15 cellular contexts compared by ENCODE assay signal in the genomic region with DNA sequence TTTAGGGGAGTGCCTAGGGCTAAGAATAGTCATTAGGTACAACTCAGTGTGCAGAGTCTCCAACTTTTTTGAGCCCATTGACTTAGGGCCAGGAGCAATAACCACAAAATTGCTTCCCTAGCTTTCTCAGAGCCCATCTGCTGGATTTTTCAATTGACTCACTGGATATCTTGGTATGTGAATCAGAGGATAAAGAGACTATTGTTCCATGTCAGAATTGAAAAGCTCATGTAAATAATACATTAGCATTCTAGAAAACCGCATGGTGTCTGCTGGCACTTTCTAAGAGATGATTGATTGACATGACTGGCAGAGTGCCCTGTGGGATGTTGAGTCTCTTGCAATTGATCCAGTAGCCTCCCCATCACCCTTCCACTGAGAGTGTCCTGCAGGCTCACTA.
A peak's percentile ranks its signal among the peaks of the same experiment; 100 is the strongest.
DNase-seq lines count a peak whose midpoint lies in the region; ATAC-seq, FAIRE-seq and TF ChIP-seq lines count a peak whose summit lies in the region.
"Had no signal": no experiment of that assay in that cellular context is flagged by ENCODE, and none has a peak within 500 bp of the region (broad histone marks: within the 10 kb centered on the region; RNA-seq: fewer than 3 reads in every experiment).

No MANE protein-coding gene starts in this region.

- H3K4me3 ChIP-seq in HepG2 (replicated peaks in 1 of 3; ENCODE audit: insufficient read depth in 1 of 3, low read depth in 2 of 3, low read length in 3 of 3): no peak overlapping the region
- H3K4me3 ChIP-seq in right lobe of liver: no peak overlapping the region
- no peak overlapping the region for H3K4me3 ChIP-seq in fibroblast of mammary gland (ENCODE audit: control insufficient read depth, low read depth, low read length)
- H3K4me3 ChIP-seq: heart left ventricle, smooth muscle cell had no signal

- H2BK120ac ChIP-seq in H9 (ENCODE audit: low read depth, low read length, poor library complexity, severe bottlenecking): no peak overlapping the region

- no peak overlapping the region for H3K56ac ChIP-seq in H9 (ENCODE audit: insufficient read length, low read depth, low read length)

- in situ Hi-C loops in HepG2 (cut with HindIII; ENCODE audit: extremely low pct_ligation_motif_present, low pct_unique_long_range_greater_than_20kb): no loop called here

- H3K23me2 ChIP-seq in H9 (ENCODE audit: insufficient read length, low read depth, low read length, poor library complexity, severe bottlenecking): no peaks in the 10 kb centered on the region

- H3K36me3 Mint-ChIP-seq in H9 (ENCODE audit: insufficient read depth in 1 of 3, low read depth in 3 of 3) (peaks cover 2 to 10% (median 7%) of the 10 kb centered on the region in 3 experiments; a peak in 6 of 7 replicates), natural killer cell (peaks cover 10% of the 10 kb centered on the region)

- H3K9me3 ChIP-seq in HepG2 (ENCODE audit: low read length) (no peaks in the 10 kb centered on the region), right lobe of liver (no peaks in the 10 kb centered on the region), H9 (ENCODE audit: control insufficient read depth, low read depth, low read length) (peaks cover 2% of the 10 kb centered on the region)

- no peak overlapping the region for H3K14ac ChIP-seq in H9 (ENCODE audit: insufficient read depth, low read length)

- no TSS peak for BruUV-seq in HepG2 (replicated peaks; lab: Mats Ljungman, UMichigan)

- H3T11ph ChIP-seq in H9 (ENCODE audit: low read length): no peak overlapping the region

- TF ChIP-seq CTCF in HepG2 (CRISPR knock-in tag; IDR thresholded peaks at IDR 0.05) (no peak), right lobe of liver (IDR thresholded peaks at IDR 0.05) (no peak), fibroblast of mammary gland (conservative IDR thresholded peaks at IDR 0.05; ENCODE audit: control insufficient read depth, insufficient read depth, low read depth, low read length) (no peak), H9 (conservative IDR thresholded peaks at IDR 0.05) (no peak), natural killer cell (IDR thresholded peaks at IDR 0.05) (no peak)

- H3K79me2 ChIP-seq in HepG2 (ENCODE audit: insufficient read depth, low read length): no peaks in the 10 kb centered on the region
- H3K79me2 ChIP-seq in H9 (ENCODE audit: insufficient read depth, low read length): no peaks in the 10 kb centered on the region

- TF ChIP-seq POLR2A in HepG2 (IDR thresholded peaks at IDR 0.05; ENCODE audit: insufficient read depth in 1 of 2, low read depth in 2 of 2, low read length in 2 of 2) (no peak), right lobe of liver (IDR thresholded peaks at IDR 0.05) (no peak)

- DNase-seq in HepG2 (ENCODE audit: low spot score) (peak; percentile 12), right lobe of liver (no peak), RKO (ENCODE audit: low spot score) (peak; percentile 22), fibroblast of mammary gland (ENCODE audit: low read depth) (peak; percentile 89), H9 (no peak), natural killer cell (no peak)
- no peak for DNase-seq in stimulated activated naive CD8-positive, alpha-beta T cell treated with anti-CD3 and anti-CD28 coated beads, Interleukin-15, amount 100 ng/mL, for 72 hours
- DNase-seq: AML-193, heart left ventricle, mesendoderm, RPMI8226 had no signal

- H3K79me1 ChIP-seq in H9 (ENCODE audit: insufficient read depth, low read depth, low read length, poor library complexity, severe bottlenecking): no peaks in the 10 kb centered on the region

- POLR2A ChIA-PET in HepG2 (lab: Yijun Ruan, JAX): no interaction called here

- no peak overlapping the region for H3K4ac ChIP-seq in H9 (ENCODE audit: low read depth, low read length)

- FAIRE-seq in HepG2 (lab: Jason Lieb, UNC): no peak
- FAIRE-seq: H1 had no signal

- H3K4me1 Mint-ChIP-seq in stimulated activated naive CD8-positive, alpha-beta T cell treated with anti-CD3 and anti-CD28 coated beads, Interleukin-15, amount 100 ng/mL, for 72 hours: no peaks in the 10 kb centered on the region
- H3K4me1 Mint-ChIP-seq in H9 (no peaks in the 10 kb centered on the region), natural killer cell (peaks cover 2 to 4% of the 10 kb centered on the region in 2 donors)

- no peak for TF ChIP-seq RAD21 in HepG2 (CRISPR knock-in tag; IDR thresholded peaks at IDR 0.05)

- H3K18ac ChIP-seq in H9 (ENCODE audit: insufficient read length, low read depth, low read length): no peak overlapping the region

- no peak overlapping the region for H2BK15ac ChIP-seq in H9 (ENCODE audit: low read depth, low read length)

- H3K4me2 ChIP-seq in HepG2 (ENCODE audit: low read depth, low read length): no peak overlapping the region
- H3K4me2 ChIP-seq in H9 (ENCODE audit: insufficient read depth, insufficient read length, low read length): no peak overlapping the region
- H3K4me2 ChIP-seq: smooth muscle cell had no signal

- H2BK5ac ChIP-seq in H9 (ENCODE audit: insufficient read length, low read length): no peak overlapping the region

- H2AK5ac ChIP-seq in H9 (ENCODE audit: insufficient read length, low read length): no peak overlapping the region

- peaks cover 8 to 17% of the 10 kb centered on the region in 2 donors for H3K9me3 Mint-ChIP-seq in stimulated activated naive CD8-positive, alpha-beta T cell treated with anti-CD3 and anti-CD28 coated beads, Interleukin-15, amount 100 ng/mL, for 72 hours
- H3K9me3 Mint-ChIP-seq in H9 (peaks cover 16% of the 10 kb centered on the region in 2 experiments), natural killer cell (no peaks in the 10 kb centered on the region)
- H3K9me3 Mint-ChIP-seq: activated T-helper 2 cell treated with anti-CD3 and anti-CD28 coated beads, Interferon-gamma antibody, Interleukin-2, Interleukin-4, amounts not matched to agents 10 μg/mL and 5 μg/mL and 100 μg/mL, durations not matched to agents 14 hours and 24 hours and 36 hours had no signal

- H3K27me3 ChIP-seq in HepG2 (ENCODE audit: control insufficient read depth in 1 of 2, insufficient read depth in 2 of 2, low read length in 2 of 2) (no peaks in the 10 kb centered on the region), right lobe of liver (no peaks in the 10 kb centered on the region), H9 (ENCODE audit: insufficient read depth, low read length) (no peaks in the 10 kb centered on the region)
- H3K27me3 ChIP-seq: heart left ventricle had no signal

- H4K20me1 ChIP-seq in HepG2 (ENCODE audit: insufficient read depth, low read length) (no peaks in the 10 kb centered on the region), H9 (ENCODE audit: control insufficient read depth, insufficient read depth, insufficient read length) (no peaks in the 10 kb centered on the region)

- intact Hi-C loops in HepG2 (cut with micrococcal nuclease; ENCODE audit: unreplicated experiment) (no loop called here), right lobe of liver (cut with DNase I) (no loop called here), natural killer cell (cut with micrococcal nuclease) (no loop called here)

- H3K27ac ChIP-seq in HepG2 (ENCODE audit: extremely low read length, insufficient read depth, low read length) (no peak overlapping the region), right lobe of liver (no peak overlapping the region), H9 (ENCODE audit: insufficient read length, low read depth, low read length) (no peak overlapping the region)
- H3K27ac ChIP-seq: heart left ventricle had no signal

- H3K4me1 ChIP-seq in HepG2 (ENCODE audit: insufficient read depth, low read length) (no peaks in the 10 kb centered on the region), right lobe of liver (no peaks in the 10 kb centered on the region), H9 (ENCODE audit: insufficient read depth, low read length) (no peaks in the 10 kb centered on the region)
- H3K4me1 ChIP-seq: heart left ventricle had no signal

- H2BK20ac ChIP-seq in H9 (ENCODE audit: low read depth, low read length, poor library complexity, severe bottlenecking): no peak overlapping the region

- no peak for ATAC-seq in HepG2
- no peak for ATAC-seq in right lobe of liver
- no peak for ATAC-seq in stimulated activated naive CD8-positive, alpha-beta T cell treated with anti-CD3 and anti-CD28 coated beads, Interleukin-15, amount 100 ng/mL, for 72 hours
- ATAC-seq in GM21786 (IDR thresholded peaks at IDR 0.05; ENCODE audit: unreplicated experiment): no peak
- no peak for ATAC-seq in natural killer cell
- ATAC-seq: heart left ventricle had no signal

- H3K9ac ChIP-seq in HepG2 (ENCODE audit: insufficient read depth, low read depth, low read length): no peak overlapping the region
- H3K9ac ChIP-seq in H9 (ENCODE audit: extremely low read depth, insufficient read length, low read length): no peak overlapping the region

- no peak overlapping the region for H3K27ac Mint-ChIP-seq in stimulated activated naive CD8-positive, alpha-beta T cell treated with anti-CD3 and anti-CD28 coated beads, Interleukin-15, amount 100 ng/mL, for 72 hours
- H3K27ac Mint-ChIP-seq in H9 (no peak overlapping the region), natural killer cell (no peak overlapping the region)
- H3K27ac Mint-ChIP-seq: activated T-helper 2 cell treated with anti-CD3 and anti-CD28 coated beads, Interferon-gamma antibody, Interleukin-2, Interleukin-4, amounts not matched to agents 10 μg/mL and 5 μg/mL and 100 μg/mL, durations not matched to agents 14 hours and 24 hours and 36 hours had no signal

- H3K23ac ChIP-seq in H9 (ENCODE audit: insufficient read length, low read depth, low read length): no peak overlapping the region

- no peak overlapping the region for H2BK12ac ChIP-seq in H9 (ENCODE audit: insufficient read length, low read depth, low read length)

- no peak overlapping the region for H4K91ac ChIP-seq in H9 (ENCODE audit: insufficient read length, low read depth, low read length)

- CTCF ChIA-PET in HepG2 (lab: Yijun Ruan, JAX; ENCODE audit: low intra/inter-chr PET ratio, low total read pairs): no interaction called here

- no peak overlapping the region for H3K4me3 Mint-ChIP-seq in stimulated activated naive CD8-positive, alpha-beta T cell treated with anti-CD3 and anti-CD28 coated beads, Interleukin-15, amount 100 ng/mL, for 72 hours
- no peak overlapping the region for H3K4me3 Mint-ChIP-seq in H9
- no peak overlapping the region for H3K4me3 Mint-ChIP-seq in natural killer cell

- H3K27me3 Mint-ChIP-seq in stimulated activated naive CD8-positive, alpha-beta T cell treated with anti-CD3 and anti-CD28 coated beads, Interleukin-15, amount 100 ng/mL, for 72 hours: no peaks in the 10 kb centered on the region
- no peaks in the 10 kb centered on the region for H3K27me3 Mint-ChIP-seq in H9 (ENCODE audit: low read depth)
- no peaks in the 10 kb centered on the region for H3K27me3 Mint-ChIP-seq in natural killer cell (ENCODE audit: low read depth in 2 of 2)

- WGBS in HepG2 (ENCODE audit: low lambda C conversion rate): 0% methylated on average over 1 of the region's 1 CpG
- WGBS in right lobe of liver (ENCODE audit: insufficient coverage, low coverage, low lambda C conversion rate, missing lambda C conversion rate): 0% methylated on average over 1 of the region's 1 CpG
- no CpG with 5 or more reads among the region's 1 CpG for WGBS in H9 (ENCODE audit: extremely low coverage, insufficient read length, low lambda C conversion rate)

- H3K36me3 ChIP-seq in HepG2 (replicated peaks in 1 of 2; ENCODE audit: control insufficient read depth in 1 of 2, insufficient read depth in 2 of 2, low read length in 2 of 2) (no peaks in the 10 kb centered on the region), right lobe of liver (no peaks in the 10 kb centered on the region)

- H4K8ac ChIP-seq in H9 (replicated peaks; ENCODE audit: insufficient read length, low read depth, low read length): no peak overlapping the region

- H2AFZ ChIP-seq in HepG2 (ENCODE audit: low read length) (no peak overlapping the region), H9 (ENCODE audit: low read length) (no peak overlapping the region)

- TF ChIP-seq EP300 in HepG2 (IDR thresholded peaks at IDR 0.05; ENCODE audit: low read depth in 2 of 2, low read length in 2 of 2) (no peak), HepG2 (CRISPR knock-in tag; IDR thresholded peaks at IDR 0.05; ENCODE audit: borderline replicate concordance) (no peak)

- H4K5ac ChIP-seq in H9 (ENCODE audit: insufficient read length, low read depth, low read length): no peak overlapping the region

Comparison
In these comparisons a context has a peak if more than half of its experiments do, and no peak if none do; other contexts are left out.
1. DNase-seq: peak in HepG2 (single experiment), RKO (single experiment) and fibroblast of mammary gland (single experiment); none in right lobe of liver (0 of 3), stimulated activated naive CD8-positive, alpha-beta T cell treated with anti-CD3 and anti-CD28 coated beads, Interleukin-15, amount 100 ng/mL, for 72 hours (0 of 2), H9 (single experiment) and natural killer cell (single experiment).